In genomic region chr5:6378128-6379023, GRCh38 we compare ENCODE assay signal across 8 cellular contexts. TPM values are rescaled to one million over a fixed set of nuclear protein-coding genes. Genes with fewer than 3 reads are reported as not detected.
A peak's percentile ranks its signal among the peaks of the same experiment; 100 is the strongest.
DNase-seq lines count a peak whose midpoint lies in the region; ATAC-seq and TF ChIP-seq lines count a peak whose summit lies in the region.

Gene MED10 (minus strand): TSS chr5:6378547. CDS start chr5:6378483, 64 bp downstream.

- DNase-seq in NCI-H69 (lab: John Stamatoyannopoulos, UW) (peak; percentile 97), left lung (peak; percentile 96 to 98)
- DNase-seq in activated CD4-positive, alpha-beta T cell treated with anti-CD3 and anti-CD28 coated beads, Interleukin-2, amount 10 ng/mL, durations not matched to agents 7 days and 5 days: peak; percentile 97
- peak; percentile 95 to 96 for DNase-seq in stimulated activated CD4-positive, alpha-beta T cell treated with anti-CD3 and anti-CD28 coated beads, Interleukin-2, amount 100 ng/mL, for 48 hours

- POLR2A ChIA-PET in activated CD4-positive, alpha-beta T cell treated with anti-CD3 and anti-CD28 coated beads, Interleukin-2, amount 10 ng/mL, durations not matched to agents 7 days and 5 days (lab: Charles Lee): interaction anchor here (0.5 to 0.9 kb wide), 4 partner anchors 16 to 956 kb away, joined by 3 read pairs; partner anchors contain the start of gene ICE1

- peaks cover 45% of the 10 kb centered on the region for H3K36me3 Mint-ChIP-seq in activated CD4-positive, alpha-beta T cell treated with anti-CD3 and anti-CD28 coated beads, Interleukin-2, amount 10 ng/mL, durations not matched to agents 7 days and 5 days (ENCODE audit: low read depth)
- H3K36me3 Mint-ChIP-seq in dendritic cell treated with granulocyte-macrophage colony-stimulating factor and Interleukin-4, amounts not matched to agents 40 ng/mL and 50 ng/mL, for 4 days (ENCODE audit: low read depth): peaks cover 47% of the 10 kb centered on the region

- intact Hi-C loops in dendritic cell treated with granulocyte-macrophage colony-stimulating factor and Interleukin-4, amounts not matched to agents 40 ng/mL and 50 ng/mL, for 4 days (cut with micrococcal nuclease): loop anchor here (5.0 to 10.0 kb wide), 2 partner anchors 254 to 366 kb away; partner anchors contain the start of genes NSUN2 and SRD5A1
- intact Hi-C loops in left lung (cut with DNase I): no loop called here

- H3K9me3 Mint-ChIP-seq in activated CD4-positive, alpha-beta T cell treated with anti-CD3 and anti-CD28 coated beads, Interleukin-2, amount 10 ng/mL, durations not matched to agents 7 days and 5 days: peaks cover 2% of the 10 kb centered on the region
- no peaks in the 10 kb centered on the region for H3K9me3 Mint-ChIP-seq in dendritic cell treated with granulocyte-macrophage colony-stimulating factor and Interleukin-4, amounts not matched to agents 40 ng/mL and 50 ng/mL, for 4 days

- H3K4me1 ChIP-seq in BLaER1 (peaks cover 25% of the 10 kb centered on the region), left lung (peaks cover 10 to 33% of the 10 kb centered on the region in 2 donors)

- peaks cover 3% of the 10 kb centered on the region for H3K27me3 Mint-ChIP-seq in activated CD4-positive, alpha-beta T cell treated with anti-CD3 and anti-CD28 coated beads, Interleukin-2, amount 10 ng/mL, durations not matched to agents 7 days and 5 days
- H3K27me3 Mint-ChIP-seq in dendritic cell treated with granulocyte-macrophage colony-stimulating factor and Interleukin-4, amounts not matched to agents 40 ng/mL and 50 ng/mL, for 4 days: peaks cover 7% of the 10 kb centered on the region

- peaks cover 38% of the 10 kb centered on the region for H3K36me3 ChIP-seq in BLaER1
- peaks cover 0 to 35% of the 10 kb centered on the region in 2 donors for H3K36me3 ChIP-seq in left lung

- CTCF ChIA-PET in activated CD4-positive, alpha-beta T cell treated with anti-CD3 and anti-CD28 coated beads, Interleukin-2, amount 10 ng/mL, durations not matched to agents 7 days and 5 days (lab: Charles Lee): interaction anchor here (1.1 to 1.2 kb wide), 2 partner anchors 11 to 20 kb away, joined by 3 read pairs; no protein-coding TSS in a partner anchor

- no peaks in the 10 kb centered on the region for H3K27me3 ChIP-seq in BLaER1
- H3K27me3 ChIP-seq in left lung: peaks cover 0 to 6% of the 10 kb centered on the region in 2 donors

- H3K4me3 Mint-ChIP-seq in activated CD4-positive, alpha-beta T cell treated with anti-CD3 and anti-CD28 coated beads, Interleukin-2, amount 10 ng/mL, durations not matched to agents 7 days and 5 days: peak within 1 kb of the TSS; percentile 94
- H3K4me3 Mint-ChIP-seq in dendritic cell treated with granulocyte-macrophage colony-stimulating factor and Interleukin-4, amounts not matched to agents 40 ng/mL and 50 ng/mL, for 4 days: peak within 1 kb of the TSS; percentile 92

- H4K20me1 ChIP-seq in BLaER1: peaks cover 49% of the 10 kb centered on the region

- peak within 1 kb of the TSS; percentile 94 for H3K4me2 ChIP-seq in BLaER1

- H3K27ac Mint-ChIP-seq in activated CD4-positive, alpha-beta T cell treated with anti-CD3 and anti-CD28 coated beads, Interleukin-2, amount 10 ng/mL, durations not matched to agents 7 days and 5 days: peak within 1 kb of the TSS; percentile 96
- peak within 1 kb of the TSS; percentile 91 for H3K27ac Mint-ChIP-seq in dendritic cell treated with granulocyte-macrophage colony-stimulating factor and Interleukin-4, amounts not matched to agents 40 ng/mL and 50 ng/mL, for 4 days

- ATAC-seq in GM19328 (IDR thresholded peaks at IDR 0.05; ENCODE audit: unreplicated experiment) (peak; percentile 99), HG03520 (IDR thresholded peaks at IDR 0.05; ENCODE audit: unreplicated experiment) (peak; percentile 96), left lung (peak; percentile 100)

- peaks cover 49% of the 10 kb centered on the region for H3K4me1 Mint-ChIP-seq in activated CD4-positive, alpha-beta T cell treated with anti-CD3 and anti-CD28 coated beads, Interleukin-2, amount 10 ng/mL, durations not matched to agents 7 days and 5 days
- peaks cover 22% of the 10 kb centered on the region for H3K4me1 Mint-ChIP-seq in dendritic cell treated with granulocyte-macrophage colony-stimulating factor and Interleukin-4, amounts not matched to agents 40 ng/mL and 50 ng/mL, for 4 days (ENCODE audit: low read depth)

- TF ChIP-seq CTCF in left lung (IDR thresholded peaks at IDR 0.05): no peak

- H3K4me3 ChIP-seq in BLaER1 (peak within 1 kb of the TSS; percentile 99), left lung (peak within 1 kb of the TSS; percentile 92 to 99)

- H3K9me3 ChIP-seq in BLaER1 (no peaks in the 10 kb centered on the region), left lung (no peaks in the 10 kb centered on the region)

- H3K27ac ChIP-seq in BLaER1 (peak within 1 kb of the TSS; percentile 95), left lung (peak within 1 kb of the TSS; percentile 58 to 89)

- peak within 1 kb of the TSS; percentile 94 for H3K9ac ChIP-seq in BLaER1

RNA-seq across cellular contexts. Expression of gene MED10, which starts in this region (rescaled TPM):
- total RNA-seq in activated CD4-positive, alpha-beta T cell treated with anti-CD3 and anti-CD28 coated beads, Interleukin-2, amount 10 ng/mL, durations not matched to agents 7 days and 5 days: 10 to 100 TPM; 52.7 to 53.9 TPM
- total RNA-seq in left lung: 10 to 100 TPM; 21.4 to 28.5 TPM

Comparison
In these comparisons a context has a peak if more than half of its experiments do, and no peak if none do; other contexts are left out.
1. Peak in every context shown above with its lines: DNase-seq, ATAC-seq, H3K4me3 ChIP-seq and H3K27ac ChIP-seq.